ENCODE assay signal across 8 cellular contexts in genomic region chr22:30266445-30267381, GRCh38. TPM values are rescaled to one million over a fixed set of nuclear protein-coding genes. Genes with fewer than 3 reads are reported as not detected.
A peak's percentile ranks its signal among the peaks of the same experiment; 100 is the strongest.
DNase-seq lines count a peak whose midpoint lies in the region; ATAC-seq lines count a peak whose summit lies in the region.

Gene OSM (minus strand): TSS chr22:30266851. CDS start chr22:30266799, 52 bp downstream.

- intact Hi-C loops in activated CD4-positive, alpha-beta memory T cell treated with anti-CD3 and anti-CD28 coated beads for 36 hours (cut with micrococcal nuclease) = loop anchor here (1.0 to 10.0 kb wide), 4 partner anchors 20 to 502 kb away; partner anchors contain the start of genes LIF, UQCR10 and ZMAT5
- intact Hi-C loops in Right ventricle myocardium superior (cut with DNase I) = no loop called here

- CTCF ChIA-PET in activated CD4-positive, alpha-beta memory T cell treated with anti-CD3 and anti-CD28 coated beads for 36 hours (lab: Charles Lee) = interaction anchor here (1.0 to 7.9 kb wide), 7 partner anchors 16 to 161 kb away, joined by 4 to 154 read pairs (median 7); partner anchors contain the start of genes CASTOR1 and RNF215

- H3K36me3 Mint-ChIP-seq in activated CD4-positive, alpha-beta memory T cell treated with anti-CD3 and anti-CD28 coated beads for 36 hours = peaks cover 61% of the 10 kb centered on the region

- peak; percentile 26 for ATAC-seq in Right ventricle myocardium superior (ENCODE audit: poor library complexity)
- no peak for ATAC-seq in HG03097 (IDR thresholded peaks at IDR 0.05; ENCODE audit: low FRiP score, unreplicated experiment)

- no peaks in the 10 kb centered on the region for H3K27me3 Mint-ChIP-seq in activated CD4-positive, alpha-beta memory T cell treated with anti-CD3 and anti-CD28 coated beads for 36 hours

- DNase-seq in DMS153 treated with DMSO at 0.1 percent for 48 hours (lab: John Stamatoyannopoulos, UW; ENCODE audit: unreplicated experiment) (peak; percentile 15), DMS153 (lab: John Stamatoyannopoulos, UW) (no peak), Right ventricle myocardium superior (peak; percentile 88), NCI-H187 (lab: John Stamatoyannopoulos, UW) (no peak), NCI-H2196 treated with DMSO at 0.1 percent for 48 hours (lab: John Stamatoyannopoulos, UW; ENCODE audit: unreplicated experiment) (no peak)
- DNase-seq in activated CD4-positive, alpha-beta memory T cell treated with anti-CD3 and anti-CD28 coated beads for 36 hours = peak; percentile 90
- DNase-seq in stimulated activated CD4-positive, alpha-beta T cell treated with anti-CD3 and anti-CD28 coated beads, TNF-alpha, amount 100 ng/mL, for 24 hours (ENCODE audit: low read depth in 3 of 3) = peak; percentile 37 to 77 (median 45)

- POLR2A ChIA-PET in activated CD4-positive, alpha-beta memory T cell treated with anti-CD3 and anti-CD28 coated beads for 36 hours (lab: Charles Lee) = interaction anchor here (0.7 to 2.2 kb wide), 6 partner anchors 9 to 158 kb away, joined by 3 to 7 read pairs (median 4); partner anchors contain the start of genes CCDC157 and SF3A1

- peak within 1 kb of the TSS; percentile 97 for H3K27ac Mint-ChIP-seq in activated CD4-positive, alpha-beta memory T cell treated with anti-CD3 and anti-CD28 coated beads for 36 hours

- peaks cover 44% of the 10 kb centered on the region for H3K4me1 Mint-ChIP-seq in activated CD4-positive, alpha-beta memory T cell treated with anti-CD3 and anti-CD28 coated beads for 36 hours (ENCODE audit: low read depth)

- peak within 1 kb of the TSS; percentile 86 for H3K4me3 Mint-ChIP-seq in activated CD4-positive, alpha-beta memory T cell treated with anti-CD3 and anti-CD28 coated beads for 36 hours

- H3K9me3 Mint-ChIP-seq in activated CD4-positive, alpha-beta memory T cell treated with anti-CD3 and anti-CD28 coated beads for 36 hours = no peaks in the 10 kb centered on the region

RNA-seq across cellular contexts. Expression of gene OSM, which starts in this region (rescaled TPM):
- total RNA-seq in activated CD4-positive, alpha-beta memory T cell treated with anti-CD3 and anti-CD28 coated beads for 36 hours = 10 to 100 TPM; 39.6 to 41.2 TPM
- 0.11 TPM for total RNA-seq in Right ventricle myocardium superior

Comparison
In these comparisons a context has a peak if more than half of its experiments do, and no peak if none do; other contexts are left out.
1. RNA of gene OSM (total RNA-seq): 39.6 to 41.2 TPM in activated CD4-positive, alpha-beta memory T cell treated with anti-CD3 and anti-CD28 coated beads for 36 hours; 0.11 TPM in Right ventricle myocardium superior (single experiment); every median in the first group is over 10 times any median in the second.
2. DNase-seq: peak in DMS153 treated with DMSO at 0.1 percent for 48 hours (single experiment), activated CD4-positive, alpha-beta memory T cell treated with anti-CD3 and anti-CD28 coated beads for 36 hours (single experiment) and stimulated activated CD4-positive, alpha-beta T cell treated with anti-CD3 and anti-CD28 coated beads, TNF-alpha, amount 100 ng/mL, for 24 hours (3 of 3); none in DMS153 (single experiment), NCI-H187 (0 of 2) and NCI-H2196 treated with DMSO at 0.1 percent for 48 hours (single experiment).
3. Peak in DNase-seq and ATAC-seq in Right ventricle myocardium superior; RNA of the gene not detected or under 1 TPM.